17 cellular contexts compared by ENCODE assay signal in the genomic region with DNA sequence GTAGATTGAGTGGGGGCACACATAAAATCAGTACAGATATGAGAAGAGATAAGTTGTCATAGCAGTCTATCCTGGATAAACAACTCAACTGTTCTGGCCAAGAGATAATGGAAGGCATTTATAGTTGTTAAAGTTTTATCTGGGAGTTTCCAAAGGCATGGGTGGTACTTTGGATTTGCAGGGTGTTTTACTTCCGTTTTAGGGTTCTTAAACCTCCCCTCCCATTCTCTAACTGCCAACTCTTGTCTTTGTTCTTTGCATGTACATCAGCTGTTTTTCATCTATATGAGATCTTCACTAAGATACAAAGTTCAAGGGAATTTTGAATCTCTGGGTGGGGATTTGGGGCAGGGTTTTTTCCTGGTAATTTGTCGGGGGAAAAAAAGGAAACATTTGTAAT.
DNase-seq lines count a peak whose midpoint lies in the region; ATAC-seq and TF ChIP-seq lines count a peak whose summit lies in the region.
"Had no signal": no experiment of that assay in that cellular context is flagged by ENCODE, and none has a peak within 500 bp of the region (broad histone marks: within the 10 kb centered on the region; RNA-seq: fewer than 3 reads in every experiment).

No MANE protein-coding gene starts in this region.

- 44 to 48% methylated on average over 2 of the region's 2 CpGs for WGBS in transverse colon (ENCODE audit: low coverage in 1 of 2), 2 donors
- 70% methylated on average over 2 of the region's 2 CpGs for WGBS in esophagus muscularis mucosa

- no peak for DNase-seq in CD4-positive, CD25-positive, alpha-beta regulatory T cell
- DNase-seq in WTC11 (ENCODE audit: low spot score) (no peak), mucosa of descending colon (peak in 1 of 3 donors; percentile 46), transverse colon (no peak), Caco-2 (no peak), superior temporal gyrus (ENCODE audit: extremely low spot score) (no peak), esophagus muscularis mucosa (ENCODE audit: extremely low spot score) (no peak)
- DNase-seq: NCI-H1048, NCI-H1417 treated with DMSO at 0.1 percent for 48 hours, NCI-H1694 treated with DMSO at 0.1 percent for 48 hours, NCI-H2081, NCI-H2227 treated with DMSO at 0.1 percent for 48 hours, NCI-H526 treated with DMSO at 0.1 percent for 48 hours, PC-9, Right ventricle myocardium superior had no signal

- ATAC-seq in CD4-positive, CD25-positive, alpha-beta regulatory T cell (ENCODE audit: low read depth in 2 of 2): no peak
- no peak for ATAC-seq in WTC11
- ATAC-seq in mucosa of descending colon: peak; percentile 75
- ATAC-seq: A549 had no signal

- H3K27ac ChIP-seq in CD4-positive, CD25-positive, alpha-beta regulatory T cell (ENCODE audit: insufficient read depth, low read length, poor library complexity, severe bottlenecking): no peak overlapping the region
- H3K27ac ChIP-seq in transverse colon: peak overlapping the region in 3 of 4 donors; percentile 11 to 32 (median 26)
- no peak overlapping the region for H3K27ac ChIP-seq in esophagus muscularis mucosa (replicated peaks in 1 of 4)
- H3K27ac ChIP-seq: A549, C4-2B, PC-9 had no signal

- H3K4me1 ChIP-seq in CD4-positive, CD25-positive, alpha-beta regulatory T cell (ENCODE audit: control insufficient read depth, insufficient read depth, low read length, poor library complexity, severe bottlenecking): no peaks in the 10 kb centered on the region
- H3K4me1 ChIP-seq in mucosa of descending colon (ENCODE audit: low read depth) (peaks cover 43% of the 10 kb centered on the region), transverse colon (peaks cover 7 to 80% (median 18%) of the 10 kb centered on the region in 4 donors), Caco-2 (peaks cover 14% of the 10 kb centered on the region; the same call in 1 of the 2 replicates), esophagus muscularis mucosa (peaks cover 11 to 22% (median 17%) of the 10 kb centered on the region in 4 donors)
- H3K4me1 ChIP-seq: A549 had no signal

- CTCF ChIA-PET in WTC11 (lab: Charles Lee) (no interaction called here), Caco-2 (lab: Charles Lee) (no interaction called here)

- TF ChIP-seq CTCF in WTC11 (IDR thresholded peaks at IDR 0.05) (no peak), mucosa of descending colon (IDR thresholded peaks at IDR 0.05) (no peak), transverse colon (IDR thresholded peaks at IDR 0.05) (no peak), Caco-2 (IDR thresholded peaks at IDR 0.05; ENCODE audit: insufficient read depth in 1 of 2, low read depth in 1 of 2, low read length in 1 of 2, severe bottlenecking in 1 of 2, unreplicated experiment in 1 of 2) (no peak), esophagus muscularis mucosa (IDR thresholded peaks at IDR 0.05) (no peak)

- peaks cover 10 to 16% (median 14%) of the 10 kb centered on the region in 4 donors for H3K4me1 Mint-ChIP-seq in CD4-positive, CD25-positive, alpha-beta regulatory T cell
- H3K4me1 Mint-ChIP-seq in WTC11: peaks cover 81% of the 10 kb centered on the region
- peaks cover 12% of the 10 kb centered on the region for H3K4me1 Mint-ChIP-seq in Caco-2 (ENCODE audit: low read depth, unreplicated experiment)

- no peaks in the 10 kb centered on the region for H3K9me3 Mint-ChIP-seq in CD4-positive, CD25-positive, alpha-beta regulatory T cell
- H3K9me3 Mint-ChIP-seq in WTC11 (no peaks in the 10 kb centered on the region), Caco-2 (ENCODE audit: unreplicated experiment) (no peaks in the 10 kb centered on the region)

- POLR2A ChIA-PET in WTC11 (lab: Charles Lee) (no interaction called here), Caco-2 (lab: Charles Lee) (no interaction called here)

- no peak overlapping the region for H3K4me3 Mint-ChIP-seq in CD4-positive, CD25-positive, alpha-beta regulatory T cell
- H3K4me3 Mint-ChIP-seq in WTC11 (no peak overlapping the region), Caco-2 (ENCODE audit: unreplicated experiment) (no peak overlapping the region)

- H3K36me3 ChIP-seq in CD4-positive, CD25-positive, alpha-beta regulatory T cell (ENCODE audit: control insufficient read depth, insufficient read depth, low read length): peaks cover 15% of the 10 kb centered on the region
- H3K36me3 ChIP-seq in mucosa of descending colon (ENCODE audit: low read depth) (no peaks in the 10 kb centered on the region), transverse colon (no peaks in the 10 kb centered on the region), Caco-2 (ENCODE audit: control insufficient read depth, insufficient read depth, low read length) (no peaks in the 10 kb centered on the region), esophagus muscularis mucosa (no peaks in the 10 kb centered on the region)

- no peaks in the 10 kb centered on the region for H3K9me3 ChIP-seq in CD4-positive, CD25-positive, alpha-beta regulatory T cell (ENCODE audit: control insufficient read depth in 2 of 2, low read length in 2 of 2)
- H3K9me3 ChIP-seq in mucosa of descending colon (no peaks in the 10 kb centered on the region), transverse colon (no peaks in the 10 kb centered on the region), Caco-2 (no peaks in the 10 kb centered on the region), esophagus muscularis mucosa (no peaks in the 10 kb centered on the region)
- H3K9me3 ChIP-seq: A549 had no signal

- peaks cover 4% of the 10 kb centered on the region for H3K27me3 Mint-ChIP-seq in CD4-positive, CD25-positive, alpha-beta regulatory T cell
- H3K27me3 Mint-ChIP-seq in WTC11 (ENCODE audit: low read depth) (no peaks in the 10 kb centered on the region), Caco-2 (ENCODE audit: insufficient read depth, unreplicated experiment) (no peaks in the 10 kb centered on the region)

- peaks cover 23% of the 10 kb centered on the region for H3K36me3 Mint-ChIP-seq in CD4-positive, CD25-positive, alpha-beta regulatory T cell
- H3K36me3 Mint-ChIP-seq in WTC11 (no peaks in the 10 kb centered on the region), Caco-2 (ENCODE audit: insufficient read depth, unreplicated experiment) (peaks cover 6% of the 10 kb centered on the region)

- no peak for TF ChIP-seq POLR2A in transverse colon (IDR thresholded peaks at IDR 0.05)
- TF ChIP-seq POLR2A in esophagus muscularis mucosa (IDR thresholded peaks at IDR 0.05; ENCODE audit: low read depth): no peak

- no peak overlapping the region for H3K4me3 ChIP-seq in CD4-positive, CD25-positive, alpha-beta regulatory T cell (ENCODE audit: low read depth, low read length)
- H3K4me3 ChIP-seq in mucosa of descending colon: no peak overlapping the region
- no peak overlapping the region for H3K4me3 ChIP-seq in transverse colon
- H3K4me3 ChIP-seq in Caco-2 (ENCODE audit: low read depth, low read length): no peak overlapping the region
- no peak overlapping the region for H3K4me3 ChIP-seq in esophagus muscularis mucosa
- H3K4me3 ChIP-seq: A549, PC-9 had no signal

- in situ Hi-C loops in transverse colon (cut with MboI; ENCODE audit: low pct_ligation_motif_present in 1 of 4, low pct_unique_long_range_greater_than_20kb in 1 of 4, low sequenced_read_pairs in 3 of 4): no loop called here

- no TSS peak for BruUV-seq in Caco-2 (replicated peaks; lab: Mats Ljungman, UMichigan)

- TF ChIP-seq EP300 in transverse colon (IDR thresholded peaks at IDR 0.05; ENCODE audit: low read depth) (no peak), esophagus muscularis mucosa (IDR thresholded peaks at IDR 0.05) (no peak)

- no peaks in the 10 kb centered on the region for H3K27me3 ChIP-seq in CD4-positive, CD25-positive, alpha-beta regulatory T cell (ENCODE audit: control insufficient read depth, insufficient read depth, low read length)
- H3K27me3 ChIP-seq in transverse colon (no peaks in the 10 kb centered on the region), Caco-2 (replicated peaks; ENCODE audit: control insufficient read depth, insufficient read depth, low read length) (no peaks in the 10 kb centered on the region), esophagus muscularis mucosa (no peaks in the 10 kb centered on the region)

- intact Hi-C loops in mucosa of descending colon (cut with DNase I, micrococcal nuclease): loop anchor here in 1 of 2 donors (10.0 kb wide), 1 partner anchor 467 kb away; a partner anchor contains a TSS
- intact Hi-C loops in transverse colon (cut with DNase I; ENCODE audit: low total_unique reads): no loop called here
- intact Hi-C loops in Caco-2 (cut with micrococcal nuclease; ENCODE audit: unreplicated experiment): no loop called here
- intact Hi-C loops in esophagus muscularis mucosa (cut with DNase I): loop anchor here (5.0 kb wide), 1 partner anchor 34 kb away; no protein-coding TSS in a partner anchor

- H3K27ac Mint-ChIP-seq in CD4-positive, CD25-positive, alpha-beta regulatory T cell: peak overlapping the region in 2 of 3 donors; percentile 5 to 21
- H3K27ac Mint-ChIP-seq in WTC11 (peak overlapping the region; percentile 3), Caco-2 (ENCODE audit: unreplicated experiment) (no peak overlapping the region)

TF ChIP-seq in WTC11, 78 proteins besides CTCF, POLR2A, EP300 and RAD21 (continues in another document):
- TF ChIP-seq SP1 (CRISPR knock-in tag; conservative IDR thresholded peaks at IDR 0.05): no peak
- no peak for TF ChIP-seq PRRX2 (CRISPR knock-in tag; IDR thresholded peaks at IDR 0.05)
- no peak for TF ChIP-seq NFYB (CRISPR knock-in tag; conservative IDR thresholded peaks at IDR 0.05; ENCODE audit: low read depth)
- TF ChIP-seq, protein P1, sequence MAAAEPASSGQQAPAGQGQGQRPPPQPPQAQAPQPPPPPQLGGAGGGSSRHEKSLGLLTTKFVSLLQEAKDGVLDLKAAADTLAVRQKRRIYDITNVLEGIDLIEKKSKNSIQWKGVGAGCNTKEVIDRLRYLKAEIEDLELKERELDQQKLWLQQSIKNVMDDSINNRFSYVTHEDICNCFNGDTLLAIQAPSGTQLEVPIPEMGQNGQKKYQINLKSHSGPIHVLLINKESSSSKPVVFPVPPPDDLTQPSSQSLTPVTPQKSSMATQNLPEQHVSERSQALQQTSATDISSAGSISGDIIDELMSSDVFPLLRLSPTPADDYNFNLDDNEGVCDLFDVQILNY (CRISPR knock-in tag; IDR thresholded peaks at IDR 0.05): no peak
- TF ChIP-seq ZNF423 (CRISPR knock-in tag; IDR thresholded peaks at IDR 0.05): no peak
- no peak for TF ChIP-seq CBFB (CRISPR knock-in tag; IDR thresholded peaks at IDR 0.05; ENCODE audit: low read depth)
- no peak for TF ChIP-seq ZNF263 (CRISPR knock-in tag; IDR thresholded peaks at IDR 0.05; ENCODE audit: low read depth)
- TF ChIP-seq, protein P2, sequence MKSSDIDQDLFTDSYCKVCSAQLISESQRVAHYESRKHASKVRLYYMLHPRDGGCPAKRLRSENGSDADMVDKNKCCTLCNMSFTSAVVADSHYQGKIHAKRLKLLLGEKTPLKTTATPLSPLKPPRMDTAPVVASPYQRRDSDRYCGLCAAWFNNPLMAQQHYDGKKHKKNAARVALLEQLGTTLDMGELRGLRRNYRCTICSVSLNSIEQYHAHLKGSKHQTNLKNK (CRISPR knock-in tag; IDR thresholded peaks at IDR 0.05): no peak

Comparison
In these comparisons a context has a peak if more than half of its experiments do, and no peak if none do; other contexts are left out.
1. H3K27ac ChIP-seq: peak in transverse colon (3 of 4); none in CD4-positive, CD25-positive, alpha-beta regulatory T cell (single experiment) and esophagus muscularis mucosa (0 of 4).